ENCODE assay signal across 12 cellular contexts in the genomic region with DNA sequence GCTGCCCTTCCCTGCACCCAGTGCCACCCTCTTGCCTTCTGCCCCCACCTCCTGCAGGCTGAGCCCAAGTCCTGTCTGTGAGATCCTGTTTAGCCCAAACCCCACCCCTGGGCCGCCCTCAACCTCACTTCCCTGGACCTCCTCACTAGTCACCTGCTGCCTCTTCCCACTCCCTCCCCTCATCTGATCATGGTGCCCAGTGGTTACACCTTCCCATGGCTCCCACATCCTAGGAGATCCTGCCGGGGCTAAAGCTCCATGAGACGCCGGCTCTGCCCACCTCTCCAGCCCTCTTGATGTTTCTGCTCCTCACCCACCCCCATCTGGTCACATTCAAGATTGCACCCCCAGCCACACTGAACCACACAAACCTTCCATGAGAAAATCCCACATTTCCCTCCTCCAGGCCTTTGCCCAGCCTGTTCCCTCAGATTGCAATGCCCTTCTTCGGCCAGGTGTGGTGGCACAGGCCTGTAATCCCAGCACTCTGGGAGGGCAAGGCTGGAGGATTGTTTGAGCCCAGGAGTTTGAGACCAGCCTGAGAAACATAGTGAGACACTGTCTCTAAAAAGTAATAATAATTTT. TPM values are rescaled to one million over a fixed set of nuclear protein-coding genes. Genes with fewer than 3 reads are reported as not detected.
DNase-seq lines count a peak whose midpoint lies in the region; ATAC-seq and TF ChIP-seq lines count a peak whose summit lies in the region.
"Had no signal": no experiment of that assay in that cellular context is flagged by ENCODE, and none has a peak within 500 bp of the region (broad histone marks: within the 10 kb centered on the region; RNA-seq: fewer than 3 reads in every experiment).

No MANE protein-coding gene starts in this region.

- H3K79me2 ChIP-seq in mesendoderm (ENCODE audit: control insufficient read depth, insufficient read depth, low read length), result no peaks in the 10 kb centered on the region

- TF ChIP-seq CTCF in choroid plexus epithelial cell (conservative IDR thresholded peaks at IDR 0.05; ENCODE audit: low read depth, low read length), result peak; percentile 30

- no peak overlapping the region for H2BK15ac ChIP-seq in mesendoderm (replicated peaks; ENCODE audit: low read depth)

- peaks cover 4 to 11% (median 8%) of the 10 kb centered on the region in 3 donors for H3K4me1 Mint-ChIP-seq in T-cell

- H3K9ac ChIP-seq in mesendoderm (ENCODE audit: low read length), result no peak overlapping the region

- CTCF ChIA-PET in T-cell (lab: Charles Lee), result no interaction called here

- H2AK5ac ChIP-seq in mesendoderm (ENCODE audit: low read length), result no peak overlapping the region

- no peaks in the 10 kb centered on the region for H3K27me3 Mint-ChIP-seq in T-cell
- H3K27me3 Mint-ChIP-seq: activated T-helper 17 cell treated with anti-CD3 and anti-CD28 coated beads, Interleukin-2, amount 50 U/mL, for 72 hours had no signal

- H3K27me3 ChIP-seq in mesendoderm (ENCODE audit: insufficient read depth, low read length, poor library complexity), result no peaks in the 10 kb centered on the region
- H3K27me3 ChIP-seq: ovary had no signal

- no peak overlapping the region for H3K18ac ChIP-seq in mesendoderm (ENCODE audit: low read length)

- no peak overlapping the region for H4K5ac ChIP-seq in mesendoderm (ENCODE audit: low read length)

- H3K4me3 ChIP-seq in choroid plexus epithelial cell (ENCODE audit: low read depth, low read length) (no peak overlapping the region), mesendoderm (ENCODE audit: low read length) (no peak overlapping the region)
- H3K4me3 ChIP-seq: ovary had no signal

- no peaks in the 10 kb centered on the region for H3K79me1 ChIP-seq in mesendoderm (ENCODE audit: low read length)

- H2BK120ac ChIP-seq in mesendoderm (ENCODE audit: low read depth, low read length), result no peak overlapping the region

- H2BK5ac ChIP-seq in mesendoderm (ENCODE audit: low read length), result no peak overlapping the region

- H3K4me1 ChIP-seq in mesendoderm (ENCODE audit: control insufficient read depth, low read depth, low read length), result no peaks in the 10 kb centered on the region

- no peak overlapping the region for H3K27ac Mint-ChIP-seq in T-cell
- H3K27ac Mint-ChIP-seq: activated T-helper 17 cell treated with anti-CD3 and anti-CD28 coated beads, Interleukin-2, amount 50 U/mL, for 72 hours had no signal

- no peak overlapping the region for H3K23ac ChIP-seq in mesendoderm (ENCODE audit: low read length)

- no peak overlapping the region for H4K8ac ChIP-seq in mesendoderm (ENCODE audit: low read depth, low read length)

- H3K4me3 Mint-ChIP-seq in T-cell, result no peak overlapping the region
- H3K4me3 Mint-ChIP-seq: activated T-helper 17 cell treated with anti-CD3 and anti-CD28 coated beads, Interleukin-2, amount 50 U/mL, for 72 hours had no signal

- H3K4ac ChIP-seq in mesendoderm (ENCODE audit: low read depth, low read length), result no peak overlapping the region

- DNase-seq in Daoy (ENCODE audit: low read depth) (peak; percentile 30), M059J (ENCODE audit: low read depth) (peak; percentile 60), choroid plexus epithelial cell (ENCODE audit: low read depth) (peak; percentile 19), mesendoderm (peak; percentile 79), T-cell (no peak), ecto neural progenitor cell (ENCODE audit: low spot score) (no peak)
- DNase-seq in activated CD8-positive, alpha-beta memory T cell treated with anti-CD3 and anti-CD28 coated beads, Interleukin-2, amount 50 U/mL, for 4 hours, result no peak
- DNase-seq: GOT3, MM.1S, ovary had no signal

- no peak overlapping the region for H3K27ac ChIP-seq in mesendoderm (ENCODE audit: low read depth, low read length)
- H3K27ac ChIP-seq: ovary had no signal

- H3K9me3 Mint-ChIP-seq in T-cell, result no peaks in the 10 kb centered on the region
- H3K9me3 Mint-ChIP-seq: activated T-helper 17 cell treated with anti-CD3 and anti-CD28 coated beads, Interleukin-2, amount 50 U/mL, for 72 hours had no signal

- no peaks in the 10 kb centered on the region for H3K36me3 ChIP-seq in mesendoderm (ENCODE audit: control insufficient read depth, insufficient read depth, low read length)
- H3K36me3 ChIP-seq: ovary had no signal

- no peak overlapping the region for H3K4me2 ChIP-seq in mesendoderm (ENCODE audit: low read length)

- ATAC-seq in T-cell (replicated peaks in 1 of 4), result no peak
- ATAC-seq in GM21423 (IDR thresholded peaks at IDR 0.05; ENCODE audit: unreplicated experiment), result no peak

- H3K56ac ChIP-seq in mesendoderm (ENCODE audit: low read length), result no peak overlapping the region

- POLR2A ChIA-PET in T-cell (lab: Charles Lee), result no interaction called here

- WGBS in mesendoderm (ENCODE audit: extremely low coverage, insufficient coverage, low lambda C conversion rate), result no CpG with 5 or more reads among the region's 5 CpGs

- no peaks in the 10 kb centered on the region for H3K36me3 Mint-ChIP-seq in T-cell

RNA-seq across cellular contexts. Expression of a gene that starts 17.0 kb away (rescaled TPM):
- total RNA-seq in Daoy (2014; rRNA removed; shearing (Covaris generic)), result 0.06 and 0.95 TPM in 2 replicates
- total RNA-seq in M059J (2014; rRNA removed; shearing (Covaris generic)), result 0.67 and 2.0 TPM in 2 replicates
- polyA plus RNA-seq in mesendoderm (2013, experiment 1 of 2), result 3.7 TPM
- 3.6 TPM for polyA plus RNA-seq in mesendoderm (2013, experiment 2 of 2)
- total RNA-seq in T-cell, result under 1 TPM in 1 of 5 donors, not detected in 4; 0.36 TPM

Comparison
In these comparisons a context has a peak if more than half of its experiments do, and no peak if none do; other contexts are left out.
1. DNase-seq: peak in Daoy (single experiment), M059J (single experiment), choroid plexus epithelial cell (single experiment) and mesendoderm (single experiment); none in T-cell (0 of 34), ecto neural progenitor cell (single experiment) and activated CD8-positive, alpha-beta memory T cell treated with anti-CD3 and anti-CD28 coated beads, Interleukin-2, amount 50 U/mL, for 4 hours (single experiment).